In the genomic region with DNA sequence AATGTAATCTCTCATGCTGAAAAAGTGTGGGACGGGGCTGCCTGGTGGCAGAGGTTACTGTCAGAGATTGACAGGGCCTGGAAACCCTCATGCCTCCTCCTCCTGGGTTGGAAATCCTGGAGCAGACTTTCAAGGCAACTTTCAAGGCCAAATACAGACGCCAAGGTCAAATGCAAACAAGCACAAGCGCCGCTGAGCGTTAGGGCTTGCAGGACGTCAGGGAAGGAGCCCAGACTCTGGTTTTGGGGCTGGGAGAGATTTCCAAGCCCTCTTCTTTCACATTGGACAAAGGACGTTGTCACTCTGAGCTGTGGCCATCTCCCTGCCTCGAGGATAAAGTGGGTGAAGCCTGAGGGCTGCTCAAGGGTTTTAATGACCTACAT, we compare ENCODE assay signal across 22 cellular contexts.
"Had no signal": no experiment of that assay in that cellular context is flagged by ENCODE, and none has a peak within 500 bp of the region (broad histone marks: within the 10 kb centered on the region; RNA-seq: fewer than 3 reads in every experiment).

No MANE protein-coding gene starts in this region.

- H3K4me3 Mint-ChIP-seq: activated CD4-positive, alpha-beta memory T cell treated with anti-CD3 and anti-CD28 coated beads for 36 hours; activated CD4-positive, alpha-beta T cell treated with anti-CD3 and anti-CD28 coated beads for 36 hours; activated CD4-positive, alpha-beta T cell treated with anti-CD3 and anti-CD28 coated beads, Interleukin-2, amount 10 ng/mL, durations not matched to agents 24 days and 14 days; activated naive CD8-positive, alpha-beta T cell; activated T-cell treated with anti-CD3 and anti-CD28 coated beads, Interleukin-2, amount 50 U/mL, for 24 hours; activated T-helper 17 cell treated with anti-CD3 and anti-CD28 coated beads, Interleukin-2, amount 50 U/mL, for 72 hours; central memory CD8-positive, alpha-beta T cell had no signal

- DNase-seq: activated CD4-positive, alpha-beta memory T cell treated with anti-CD3 and anti-CD28 coated beads for 36 hours; activated CD4-positive, alpha-beta T cell treated with anti-CD3 and anti-CD28 coated beads for 36 hours; activated CD4-positive, CD25-positive, alpha-beta regulatory T cell; activated CD4-positive, CD25-positive, alpha-beta regulatory T cell treated with anti-CD3 and anti-CD28 coated beads, Interleukin-2, amount 50 U/mL, for 72 hours; activated CD8-positive, alpha-beta memory T cell treated with anti-CD3 and anti-CD28 coated beads, Interleukin-2, amount 50 U/mL, for 48 hours; activated effector memory CD4-positive, alpha-beta T cell treated with Interleukin-2 at 50 U/mL for 16 hours; activated gamma-delta T cell treated with Interleukin-2 at 50 U/mL for 16 hours; activated naive CD4-positive, alpha-beta T cell treated with anti-CD3 and anti-CD28 coated beads, Interleukin-2, amount 50 U/mL, for 16 hours; activated naive CD4-positive, alpha-beta T cell treated with Interleukin-2 at 50 U/mL for 16 hours; activated T-cell treated with anti-CD3 and anti-CD28 coated beads for 4 hours; activated T-cell treated with anti-CD3 and anti-CD28 coated beads, Interleukin-2, amount 50 U/mL, for 24 hours; amniotic stem cell; anterior cingulate cortex; brain microvascular endothelial cell; effector CD8-positive, alpha-beta T cell; foreskin fibroblast; T-helper 2 cell had no signal

- ATAC-seq: activated CD4-positive, alpha-beta T cell treated with anti-CD3 and anti-CD28 coated beads for 36 hours; activated T-helper 17 cell treated with anti-CD3 and anti-CD28 coated beads, Interleukin-2, amount 50 U/mL, for 72 hours had no signal

- H3K27ac Mint-ChIP-seq: activated CD4-positive, alpha-beta memory T cell treated with anti-CD3 and anti-CD28 coated beads for 36 hours; activated CD4-positive, alpha-beta T cell treated with anti-CD3 and anti-CD28 coated beads for 36 hours; activated CD4-positive, alpha-beta T cell treated with anti-CD3 and anti-CD28 coated beads, Interleukin-2, amount 10 ng/mL, durations not matched to agents 24 days and 14 days; activated naive CD8-positive, alpha-beta T cell; activated T-cell treated with anti-CD3 and anti-CD28 coated beads, Interleukin-2, amount 50 U/mL, for 24 hours; activated T-helper 17 cell treated with anti-CD3 and anti-CD28 coated beads, Interleukin-2, amount 50 U/mL, for 72 hours had no signal

- H3K27me3 ChIP-seq: brain microvascular endothelial cell had no signal

- H3K27me3 Mint-ChIP-seq: activated CD4-positive, alpha-beta T cell treated with anti-CD3 and anti-CD28 coated beads, Interleukin-2, amount 10 ng/mL, durations not matched to agents 24 days and 14 days had no signal

- H3K9me3 Mint-ChIP-seq: activated CD4-positive, alpha-beta memory T cell treated with anti-CD3 and anti-CD28 coated beads for 36 hours; activated CD4-positive, alpha-beta T cell treated with anti-CD3 and anti-CD28 coated beads, Interleukin-2, amount 10 ng/mL, durations not matched to agents 24 days and 14 days; activated T-cell treated with anti-CD3 and anti-CD28 coated beads, Interleukin-2, amount 50 U/mL, for 24 hours; activated T-helper 17 cell treated with anti-CD3 and anti-CD28 coated beads, Interleukin-2, amount 50 U/mL, for 72 hours; central memory CD8-positive, alpha-beta T cell had no signal

- H3K36me3 Mint-ChIP-seq: activated CD4-positive, alpha-beta memory T cell treated with anti-CD3 and anti-CD28 coated beads for 36 hours; activated naive CD8-positive, alpha-beta T cell had no signal

- H3K36me3 ChIP-seq: brain microvascular endothelial cell had no signal

- H3K27ac ChIP-seq: brain microvascular endothelial cell, epithelial cell of prostate had no signal

- H3K4me1 Mint-ChIP-seq: activated CD4-positive, alpha-beta T cell treated with anti-CD3 and anti-CD28 coated beads for 36 hours; activated CD4-positive, alpha-beta T cell treated with anti-CD3 and anti-CD28 coated beads, Interleukin-2, amount 10 ng/mL, durations not matched to agents 24 days and 14 days; activated T-helper 17 cell treated with anti-CD3 and anti-CD28 coated beads, Interleukin-2, amount 50 U/mL, for 72 hours; central memory CD8-positive, alpha-beta T cell had no signal
